ENCODE assay signal across 10 cellular contexts in genomic region chr10:26698909-26699308, GRCh38. TPM values are rescaled to one million over a fixed set of nuclear protein-coding genes. Genes with fewer than 3 reads are reported as not detected.
DNase-seq lines count a peak whose midpoint lies in the region; ATAC-seq and TF ChIP-seq lines count a peak whose summit lies in the region.
"Had no signal": no experiment of that assay in that cellular context is flagged by ENCODE, and none has a peak within 500 bp of the region (broad histone marks: within the 10 kb centered on the region; RNA-seq: fewer than 3 reads in every experiment).

No MANE protein-coding gene starts in this region.

- BruUV-seq in HCT116 (replicated peaks; lab: Mats Ljungman, UMichigan) = no TSS peak

- H3K79me2 ChIP-seq in HCT116 (ENCODE audit: insufficient read depth, low read length) = peaks cover 62% of the 10 kb centered on the region

- peaks cover 36% of the 10 kb centered on the region for H3K4me1 Mint-ChIP-seq in activated CD8-positive, alpha-beta T cell treated with anti-CD3 and anti-CD28 coated beads, Interleukin-2, amount 10 ng/mL, durations not matched to agents 7 days and 5 days (ENCODE audit: low read depth)

- TF ChIP-seq CTCF in HCT116 (IDR thresholded peaks at IDR 0.05 in 2 of 3, conservative IDR thresholded peaks at IDR 0.05 in 1 of 3; ENCODE audit: borderline replicate concordance in 1 of 3, insufficient read depth in 1 of 3, low read depth in 2 of 3, low read length in 2 of 3) = no peak

- H3K27ac Mint-ChIP-seq in activated CD8-positive, alpha-beta T cell treated with anti-CD3 and anti-CD28 coated beads, Interleukin-2, amount 10 ng/mL, durations not matched to agents 7 days and 5 days = peak overlapping the region; percentile 35

- no peak for TF ChIP-seq RAD21 in HCT116 (IDR thresholded peaks at IDR 0.05; ENCODE audit: low read depth)

- WGBS in mesodermal cell (ENCODE audit: insufficient coverage in 2 of 2), 2 experiments = 75 to 100% methylated on average over 1 to 2 of the region's 2 CpGs

- H3K4me1 ChIP-seq in BLaER1 (peaks cover 25% of the 10 kb centered on the region), HCT116 (ENCODE audit: control insufficient read depth in 1 of 2, insufficient read depth in 2 of 2, low read length in 2 of 2) (peaks cover 5 to 18% of the 10 kb centered on the region in 2 experiments; a peak in 3 of 4 replicates), mesodermal cell (ENCODE audit: control insufficient read depth, insufficient read depth, low read length, poor library complexity, severe bottlenecking) (peaks cover 4% of the 10 kb centered on the region)

- H3K4me2 ChIP-seq in BLaER1 (peak overlapping the region; percentile 97), HCT116 (ENCODE audit: low read length) (peak overlapping the region; percentile 89)

- peak overlapping the region; percentile 92; the same call in 1 of the 2 replicates for H3K9ac ChIP-seq in BLaER1
- peak overlapping the region; percentile 94 for H3K9ac ChIP-seq in HCT116 (ENCODE audit: low read length)

- H3K9me3 Mint-ChIP-seq in activated CD8-positive, alpha-beta T cell treated with anti-CD3 and anti-CD28 coated beads, Interleukin-2, amount 10 ng/mL, durations not matched to agents 7 days and 5 days (ENCODE audit: insufficient read depth) = no peaks in the 10 kb centered on the region

- peaks cover 30% of the 10 kb centered on the region for H3K36me3 Mint-ChIP-seq in activated CD8-positive, alpha-beta T cell treated with anti-CD3 and anti-CD28 coated beads, Interleukin-2, amount 10 ng/mL, durations not matched to agents 7 days and 5 days (ENCODE audit: low read depth)

- intact Hi-C loops in HCT116 (cut with micrococcal nuclease) = loop anchor here (10.0 kb wide), 2 partner anchors 94 to 166 kb away; partner anchors contain the start of gene ABI1

- peak overlapping the region; percentile 92; the same call in 1 of the 2 replicates for H3K27ac ChIP-seq in BLaER1
- H3K27ac ChIP-seq in HCT116 (ENCODE audit: low read depth, low read length) = no peak overlapping the region; the same call in 1 of the 2 replicates
- H3K27ac ChIP-seq in mesodermal cell (ENCODE audit: low read depth, low read length, severe bottlenecking) = no peak overlapping the region

- H3K36me3 ChIP-seq in BLaER1 (peaks cover 30% of the 10 kb centered on the region), HCT116 (ENCODE audit: control insufficient read depth in 1 of 2, insufficient read depth in 2 of 2, low read length in 2 of 2) (peaks cover 6 to 21% of the 10 kb centered on the region in 2 experiments; a peak in 2 of 4 replicates), mesodermal cell (ENCODE audit: control insufficient read depth, insufficient read depth, low read length) (peaks cover 35% of the 10 kb centered on the region)

- H4K20me1 ChIP-seq in BLaER1 (peaks cover 19% of the 10 kb centered on the region), HCT116 (ENCODE audit: insufficient read depth) (0 out of 2 replicates have a peak, but pooled peaks cover 4% of the 10 kb centered on the region)

- no peaks in the 10 kb centered on the region for H3K9me3 ChIP-seq in BLaER1
- no peaks in the 10 kb centered on the region for H3K9me3 ChIP-seq in HCT116 (ENCODE audit: control insufficient read depth in 1 of 2, insufficient read depth in 1 of 2, low read depth in 1 of 2, low read length in 2 of 2)
- no peaks in the 10 kb centered on the region for H3K9me3 ChIP-seq in mesodermal cell (ENCODE audit: control insufficient read depth, low read length)

- RAD21 ChIA-PET in HCT116 (lab: Charles Lee; ENCODE audit: low non-redundant PET in 1 of 2, low total read pairs in 2 of 2, uncharacterized antibody in 2 of 2, unreplicated experiment in 2 of 2) = no interaction called here

- H3K4me3 Mint-ChIP-seq in activated CD8-positive, alpha-beta T cell treated with anti-CD3 and anti-CD28 coated beads, Interleukin-2, amount 10 ng/mL, durations not matched to agents 7 days and 5 days = peak overlapping the region; percentile 99

- no peaks in the 10 kb centered on the region for H3K27me3 Mint-ChIP-seq in activated CD8-positive, alpha-beta T cell treated with anti-CD3 and anti-CD28 coated beads, Interleukin-2, amount 10 ng/mL, durations not matched to agents 7 days and 5 days (ENCODE audit: low read depth)

- peak overlapping the region; percentile 86 for H3K4me3 ChIP-seq in BLaER1
- H3K4me3 ChIP-seq in HCT116 (replicated peaks in 1 of 2; ENCODE audit: low read depth in 1 of 2, low read length in 2 of 2) = peak overlapping the region; percentile 76 to 95
- peak overlapping the region; percentile 82 for H3K4me3 ChIP-seq in mesodermal cell (ENCODE audit: extremely low read depth, insufficient read depth, low read length, poor library complexity, severe bottlenecking)

- no peak overlapping the region for H2AFZ ChIP-seq in HCT116 (ENCODE audit: low read depth, low read length, poor library complexity, severe bottlenecking)

- no peak for TF ChIP-seq POLR2A in HCT116 (IDR thresholded peaks at IDR 0.05; ENCODE audit: borderline replicate concordance, extremely low read depth, insufficient read depth, insufficient read length)

- H3K27me3 ChIP-seq in BLaER1 = no peaks in the 10 kb centered on the region
- no peaks in the 10 kb centered on the region for H3K27me3 ChIP-seq in HCT116 (ENCODE audit: insufficient read depth, low read length)

- POLR2A ChIA-PET in HCT116 (lab: Charles Lee) = no interaction called here
- POLR2A ChIA-PET in activated CD8-positive, alpha-beta T cell treated with anti-CD3 and anti-CD28 coated beads, Interleukin-2, amount 10 ng/mL, durations not matched to agents 7 days and 5 days (lab: Charles Lee) = no interaction called here

- DNase-seq in HCT116 (ENCODE audit: low read depth, low spot score) = no peak
- no peak for DNase-seq in activated CD8-positive, alpha-beta T cell treated with anti-CD3 and anti-CD28 coated beads, Interleukin-2, amount 10 ng/mL, durations not matched to agents 7 days and 5 days
- DNase-seq in NCI-H2081 treated with DMSO at 0.1 percent for 48 hours (lab: John Stamatoyannopoulos, UW) = no peak
- no peak for DNase-seq in activated CD4-positive, alpha-beta T cell treated with anti-CD3 and anti-CD28 coated beads for 4 hours
- no peak for DNase-seq in T1000 (lab: John Stamatoyannopoulos, UW)
- DNase-seq: activated effector memory CD4-positive, alpha-beta T cell treated with anti-CD3 and anti-CD28 coated beads, Interleukin-2, amount 50 U/mL, for 16 hours; foreskin melanocyte had no signal

- ATAC-seq in HCT116 (no peak), HG03520 (IDR thresholded peaks at IDR 0.05; ENCODE audit: unreplicated experiment) (no peak)
- no peak for ATAC-seq in activated CD8-positive, alpha-beta T cell treated with anti-CD3 and anti-CD28 coated beads, Interleukin-2, amount 10 ng/mL, durations not matched to agents 7 days and 5 days

- H3K9me2 ChIP-seq in HCT116 (ENCODE audit: insufficient read depth) = no peaks in the 10 kb centered on the region

- CTCF ChIA-PET in HCT116 (lab: Charles Lee) = no interaction called here
- CTCF ChIA-PET in activated CD8-positive, alpha-beta T cell treated with anti-CD3 and anti-CD28 coated beads, Interleukin-2, amount 10 ng/mL, durations not matched to agents 7 days and 5 days (lab: Charles Lee) = no interaction called here

TF ChIP-seq in HCT116, 20 proteins besides CTCF, POLR2A, EP300 and RAD21 (continues in another document):
- TF ChIP-seq ELF1 (IDR thresholded peaks at IDR 0.05; ENCODE audit: borderline replicate concordance, low read depth) (no peak), SP1 (IDR thresholded peaks at IDR 0.05; ENCODE audit: low read depth) (no peak), CEBPB (IDR thresholded peaks at IDR 0.05; ENCODE audit: low read depth) (no peak), EGR1 (IDR thresholded peaks at IDR 0.05; ENCODE audit: low read depth) (no peak), POLR2AphosphoS5 (IDR thresholded peaks at IDR 0.05; ENCODE audit: low read depth, low read length) (no peak), EZH2 (IDR thresholded peaks at IDR 0.05) (no peak), MAX (IDR thresholded peaks at IDR 0.05) (no peak), FOSL1 (IDR thresholded peaks at IDR 0.05; ENCODE audit: low read depth) (no peak), ZNF274 (IDR thresholded peaks at IDR 0.05; ENCODE audit: low read depth, low read length) (no peak), SRF (IDR thresholded peaks at IDR 0.05; ENCODE audit: low read depth) (no peak), ZBTB33 (IDR thresholded peaks at IDR 0.05; ENCODE audit: extremely low read depth, insufficient replicate concordance, low read length) (no peak), EZH2phosphoT487 (IDR thresholded peaks at IDR 0.05; ENCODE audit: borderline replicate concordance) (no peak)
- TF ChIP-seq, protein P1, sequence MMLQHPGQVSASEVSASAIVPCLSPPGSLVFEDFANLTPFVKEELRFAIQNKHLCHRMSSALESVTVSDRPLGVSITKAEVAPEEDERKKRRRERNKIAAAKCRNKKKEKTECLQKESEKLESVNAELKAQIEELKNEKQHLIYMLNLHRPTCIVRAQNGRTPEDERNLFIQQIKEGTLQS (IDR thresholded peaks at IDR 0.05) = no peak

RNA-seq across cellular contexts. Expression of gene PDSS1, which starts 1.4 kb away (rescaled TPM):
- total RNA-seq in HCT116 (2021; ENCODE audit: unreplicated experiment) = 23.5 TPM
- polyA plus RNA-seq in HCT116 (2012) = 6.6 and 11.0 TPM in 2 replicates
- total RNA-seq in activated CD8-positive, alpha-beta T cell treated with anti-CD3 and anti-CD28 coated beads, Interleukin-2, amount 10 ng/mL, durations not matched to agents 7 days and 5 days = 10 to 100 TPM; 17.8 to 19.4 TPM
- polyA plus RNA-seq in mesodermal cell (2013, experiment 1 of 2) = 8.1 TPM
- polyA plus RNA-seq in mesodermal cell (2013, experiment 2 of 2) = 8.7 TPM
